ENCODE assay signal across 7 cellular contexts in genomic region chr11:42524534-42525227, GRCh38.
DNase-seq lines count a peak whose midpoint lies in the region; ATAC-seq and TF ChIP-seq lines count a peak whose summit lies in the region.

No MANE protein-coding gene starts in this region.

- H3K36me3 ChIP-seq in body of pancreas (replicated peaks in 1 of 2; ENCODE audit: insufficient read depth in 1 of 2, low read depth in 2 of 2), result no peaks in the 10 kb centered on the region
- H3K36me3 ChIP-seq in testis (ENCODE audit: low read depth, missing control alignments), result no peaks in the 10 kb centered on the region

- no peak overlapping the region for H3K4me3 ChIP-seq in body of pancreas
- no peak overlapping the region for H3K4me3 ChIP-seq in testis

- DNase-seq in GM10248 (ENCODE audit: extremely low spot score) (peak; percentile 38), NCI-H748 treated with DMSO at 0.1 percent for 48 hours (lab: John Stamatoyannopoulos, UW) (peak; percentile 16), body of pancreas (peak; percentile 42 to 65 (median 49)), inferior parietal cortex (ENCODE audit: extremely low spot score) (peak; percentile 93), testis (peak; percentile 77)

- H3K4me1 ChIP-seq in body of pancreas (no peaks in the 10 kb centered on the region), testis (no peaks in the 10 kb centered on the region)

- H3K27ac ChIP-seq in body of pancreas (no peak overlapping the region), testis (no peak overlapping the region)

- CTCF ChIA-PET in GM10248 (lab: Yijun Ruan, JAX), result interaction anchor here (0.6 to 2.2 kb wide), 29 partner anchors 9 to 1280 kb away, joined by 3 to 39 read pairs (median 4); partner anchors contain the start of gene LRRC4C

- peak; percentile 76 for TF ChIP-seq CTCF in GM10248 (IDR thresholded peaks at IDR 0.05; ENCODE audit: control extremely low read depth, extremely low read depth, low read depth, missing control alignments)
- peak; percentile 41 to 81 (median 73) for TF ChIP-seq CTCF in body of pancreas (IDR thresholded peaks at IDR 0.05)
- peak; percentile 44 to 75 (median 50) for TF ChIP-seq CTCF in testis (IDR thresholded peaks at IDR 0.05)

- H3K27me3 ChIP-seq in body of pancreas, result no peaks in the 10 kb centered on the region
- H3K27me3 ChIP-seq in testis, result no peaks in the 10 kb centered on the region

- 2 to 3% methylated on average over 6 to 7 of the region's 7 CpGs for WGBS in body of pancreas, 2 donors
- WGBS in testis, 2 donors, result 18 to 32% methylated on average over 7 of the region's 7 CpGs

- POLR2A ChIA-PET in GM10248 (lab: Yijun Ruan, JAX), result no interaction called here

- TF ChIP-seq POLR2A in body of pancreas (IDR thresholded peaks at IDR 0.05) (no peak), testis (IDR thresholded peaks at IDR 0.05) (no peak)

- no peaks in the 10 kb centered on the region for H3K9me3 ChIP-seq in body of pancreas
- H3K9me3 ChIP-seq in testis, result no peaks in the 10 kb centered on the region

- ATAC-seq in GM21360 (IDR thresholded peaks at IDR 0.05; ENCODE audit: unreplicated experiment) (peak; percentile 93), HG03460 (IDR thresholded peaks at IDR 0.05; ENCODE audit: unreplicated experiment) (peak; percentile 92), body of pancreas (peak; percentile 83)

- intact Hi-C loops in body of pancreas (cut with DNase I) (loop anchor here (10.0 kb wide), 1 partner anchor 1060 kb away; no protein-coding TSS in a partner anchor), testis (cut with DNase I; ENCODE audit: low total_unique reads) (no loop called here)

Comparison
In these comparisons a context has a peak if more than half of its experiments do, and no peak if none do; other contexts are left out.
1. DNase-seq: peak in every context shown above with its lines; median percentile 93 in inferior parietal cortex; 77 in testis; 49 in body of pancreas; 38 in GM10248; 16 in NCI-H748 treated with DMSO at 0.1 percent for 48 hours.